Comparison of ENCODE assay signal across 9 cellular contexts in the genomic region with DNA sequence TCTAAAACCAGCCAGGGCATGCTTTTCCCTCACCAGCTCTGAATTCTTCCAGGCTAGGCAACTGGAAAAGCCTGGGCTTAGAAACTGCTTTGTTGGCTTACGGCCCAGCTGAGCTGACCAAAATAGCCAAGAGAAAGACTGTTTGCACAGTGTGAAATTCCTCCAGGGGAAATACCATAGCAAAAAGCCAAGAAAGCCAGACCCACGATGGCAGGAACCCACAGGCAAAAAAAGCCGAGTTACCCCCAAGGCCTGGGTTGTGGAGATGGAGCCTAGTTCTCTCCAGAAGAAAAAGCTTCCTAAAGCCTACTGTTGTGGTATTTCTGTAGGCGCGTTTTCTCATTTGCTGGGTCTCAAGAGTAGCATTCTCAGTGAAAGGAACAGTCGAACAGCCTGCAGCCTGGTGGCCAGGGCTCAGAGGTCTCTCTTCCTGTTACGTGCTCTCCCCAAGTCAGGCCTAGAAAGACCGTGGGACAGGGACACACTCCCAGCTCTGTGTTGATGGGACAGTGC. TPM values are rescaled to one million over a fixed set of nuclear protein-coding genes. Genes with fewer than 3 reads are reported as not detected.
DNase-seq lines count a peak whose midpoint lies in the region; ATAC-seq and TF ChIP-seq lines count a peak whose summit lies in the region.
"Had no signal": no experiment of that assay in that cellular context is flagged by ENCODE, and none has a peak within 500 bp of the region (broad histone marks: within the 10 kb centered on the region; RNA-seq: fewer than 3 reads in every experiment).

No MANE protein-coding gene starts in this region.

- DNase-seq in NCI-H2196 (lab: John Stamatoyannopoulos, UW; ENCODE audit: unreplicated experiment): peak; percentile 27
- DNase-seq in dermis blood vessel endothelial cell: peak; percentile 65
- DNase-seq in right lobe of liver: peak in 2 of 3 donors; percentile 50 to 68
- no peak for DNase-seq in BE2C

- H3K27ac ChIP-seq in right lobe of liver (peak overlapping the region in 1 of 3 donors; percentile 47), stomach smooth muscle (ENCODE audit: low read length) (peak overlapping the region; percentile 90)

- H3K4me1 ChIP-seq in right lobe of liver (peaks cover 0 to 22% (median 3%) of the 10 kb centered on the region in 4 donors), stomach smooth muscle (ENCODE audit: control insufficient read depth, insufficient read depth, low read length) (peaks cover 50% of the 10 kb centered on the region), BE2C (no peaks in the 10 kb centered on the region)

- ATAC-seq in right lobe of liver: peak; percentile 75 to 91 (median 78)
- no peak for ATAC-seq in GM21528 (IDR thresholded peaks at IDR 0.05; ENCODE audit: low FRiP score, unreplicated experiment)
- ATAC-seq in HG02798 (IDR thresholded peaks at IDR 0.05; ENCODE audit: poor library complexity, unreplicated experiment): no peak
- no peak for ATAC-seq in GM18870 (IDR thresholded peaks at IDR 0.05; ENCODE audit: unreplicated experiment)

- H3K27me3 ChIP-seq in right lobe of liver (no peaks in the 10 kb centered on the region), stomach smooth muscle (ENCODE audit: control insufficient read depth in 1 of 2, insufficient read depth in 2 of 2, low read length in 2 of 2) (no peaks in the 10 kb centered on the region), BE2C (no peaks in the 10 kb centered on the region)

- H3K4me3 ChIP-seq in right lobe of liver (no peak overlapping the region), stomach smooth muscle (ENCODE audit: low read length in 2 of 2) (peak overlapping the region; percentile 53 to 55), BE2C (ENCODE audit: low read depth, low read length) (no peak overlapping the region)

- no peaks in the 10 kb centered on the region for H3K9me3 ChIP-seq in right lobe of liver
- no peaks in the 10 kb centered on the region for H3K9me3 ChIP-seq in stomach smooth muscle (ENCODE audit: control insufficient read depth in 2 of 2, low read length in 2 of 2)
- no peaks in the 10 kb centered on the region for H3K9me3 ChIP-seq in BE2C

- TF ChIP-seq CTCF in right lobe of liver (IDR thresholded peaks at IDR 0.05) (no peak), BE2C (IDR thresholded peaks at IDR 0.05; ENCODE audit: low read depth, low read length) (no peak)

- H3K36me3 ChIP-seq in right lobe of liver (no peaks in the 10 kb centered on the region), stomach smooth muscle (ENCODE audit: control insufficient read depth in 2 of 2, insufficient read depth in 2 of 2, low read length in 2 of 2) (no peaks in the 10 kb centered on the region), BE2C (no peaks in the 10 kb centered on the region)

- H3K9ac ChIP-seq in stomach smooth muscle (ENCODE audit: low read length in 2 of 2): peak overlapping the region; percentile 48 to 72

- no peak for TF ChIP-seq POLR2A in right lobe of liver (IDR thresholded peaks at IDR 0.05)

- intact Hi-C loops in right lobe of liver (cut with DNase I): no loop called here

- 53% methylated on average over 8 of the region's 8 CpGs for WGBS in right lobe of liver (ENCODE audit: insufficient coverage, low coverage, low lambda C conversion rate, missing lambda C conversion rate)

RNA-seq across cellular contexts. Expression of gene SP2, which starts 9.2 kb away (rescaled TPM):
- total RNA-seq in dermis blood vessel endothelial cell: 1.7 and 2.6 TPM in 2 replicates
- total RNA-seq in right lobe of liver: 1 to 10 TPM; 3.1 to 7.9 (median 5.5) TPM
- 39.3 TPM for polyA plus RNA-seq in BE2C (2012; ENCODE audit: insufficient read depth, insufficient read length, low read depth)

RNA-seq across cellular contexts. Expression of gene PNPO, which starts 36.1 kb away (rescaled TPM):
- total RNA-seq in dermis blood vessel endothelial cell (36.4 and 43.0 TPM in 2 replicates), right lobe of liver (100 to 1,000 TPM in 5 of 6 experiments, 10 to 100 TPM in 1; 85.0 to 151 (median 124) TPM)
- polyA plus RNA-seq in BE2C (2012; ENCODE audit: insufficient read depth, insufficient read length, low read depth): 8.7 TPM

RNA-seq across cellular contexts. Expression of gene PRR15L, which starts 52.4 kb away (rescaled TPM):
- not detected in 2 replicates for total RNA-seq in dermis blood vessel endothelial cell
- 1 to 10 TPM in 1 of 6 experiments, under 1 TPM in 5; 0.19 to 1.1 (median 0.47) TPM for total RNA-seq in right lobe of liver
- polyA plus RNA-seq in BE2C (2012; ENCODE audit: insufficient read depth, insufficient read length, low read depth): not detected
- total RNA-seq: HT1080 had no signal

RNA-seq across cellular contexts. Expression of gene SP6, which starts 54.3 kb away (rescaled TPM):
- 3.1 and 4.8 TPM in 2 replicates for total RNA-seq in dermis blood vessel endothelial cell
- under 1 TPM in 3 of 6 experiments, not detected in 3; 0.09 to 0.12 (median 0.11) TPM for total RNA-seq in right lobe of liver
- 0.79 TPM for polyA plus RNA-seq in BE2C (2012; ENCODE audit: insufficient read depth, insufficient read length, low read depth)

Comparison
In these comparisons a context has a peak if more than half of its experiments do, and no peak if none do; other contexts are left out.
1. ATAC-seq: peak in right lobe of liver (4 of 4); none in GM21528 (single experiment), HG02798 (single experiment) and GM18870 (single experiment).
2. H3K4me3 ChIP-seq: peak in stomach smooth muscle (2 of 2); none in right lobe of liver (0 of 3) and BE2C (single experiment).